27 cellular contexts compared by ENCODE assay signal in the genomic region with DNA sequence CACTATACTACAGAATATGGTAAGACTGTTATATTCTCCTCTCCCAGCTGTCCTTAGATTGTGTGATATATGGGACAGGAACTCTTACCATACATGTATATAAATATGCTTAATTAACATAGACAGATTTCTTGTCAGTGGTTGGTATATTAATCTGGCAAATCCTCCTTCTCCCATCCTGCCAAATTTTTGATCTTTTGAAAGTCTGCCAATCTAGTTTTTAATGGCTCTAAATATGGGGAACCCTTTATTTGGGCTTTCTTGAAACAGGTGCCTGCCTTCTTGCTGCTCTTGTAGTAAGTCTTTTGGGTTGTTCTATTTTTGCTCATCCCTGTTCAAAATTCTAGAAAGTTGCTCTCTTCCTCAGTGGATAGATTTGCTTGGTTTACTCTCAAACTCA.
"Had no signal": no experiment of that assay in that cellular context is flagged by ENCODE, and none has a peak within 500 bp of the region (broad histone marks: within the 10 kb centered on the region; RNA-seq: fewer than 3 reads in every experiment).

No MANE protein-coding gene starts in this region.

- H3K27ac ChIP-seq: left lung, lower lobe of right lung, pancreas, prostate gland, skin epidermis, stomach, testis, thyroid gland, transverse colon, upper lobe of left lung, vagina had no signal

- H3K9me3 ChIP-seq: lower lobe of right lung, pancreas, prostate gland, testis, thyroid gland, transverse colon, vagina had no signal

- H3K27me3 ChIP-seq: left lung, pancreas, stomach, testis, thyroid gland, transverse colon, upper lobe of left lung, vagina had no signal

- DNase-seq: immature natural killer cell; kidney; left colon; left lung; lower lobe of right lung; mammary epithelial cell; mesenchymal stem cell; naive thymus-derived CD8-positive, alpha-beta T cell; nucleus accumbens; pancreas; posterior cingulate gyrus; retina; right cardiac atrium; stimulated activated CD4-positive, alpha-beta T cell treated with anti-CD3 and anti-CD28 coated beads, Interleukin-12 subunit alpha, Interleukin-12 subunit beta, amount 100 ng/mL, for 4 hours; stimulated activated CD4-positive, alpha-beta T cell treated with anti-CD3 and anti-CD28 coated beads, Interleukin-15, amount 100 ng/mL, for 24 hours; stimulated activated CD4-positive, alpha-beta T cell treated with anti-CD3 and anti-CD28 coated beads, Interleukin-2, amount 100 ng/mL, for 24 hours; stimulated activated CD4-positive, alpha-beta T cell treated with anti-CD3 and anti-CD28 coated beads, Interleukin-4, amount 100 ng/mL, for 1 hour; stimulated activated naive B cell treated with anti-CD40 and anti-IgM and Interleukin-4, amounts not matched to agents 10 μg/mL and 1 μg/mL and 100 μg/mL, for 72 hours; stimulated activated naive CD8-positive, alpha-beta T cell treated with anti-CD3 and anti-CD28 coated beads, Interleukin-15, Interleukin-2, amounts not matched to agents 100 U/mL and 50 U/mL, for 24 hours; stomach; testis; thyroid gland; transverse colon; upper lobe of left lung had no signal

- H3K4me1 ChIP-seq: left lung, lower lobe of right lung, pancreas, prostate gland, stomach, testis, thyroid gland, transverse colon, upper lobe of left lung, vagina had no signal

- H3K36me3 ChIP-seq: left lung, lower lobe of right lung, pancreas, prostate gland, stomach, thyroid gland, transverse colon, upper lobe of left lung, vagina had no signal

- H3K4me3 ChIP-seq: left lung, lower lobe of right lung, pancreas, prostate gland, skin epidermis, stomach, testis, thyroid gland, transverse colon, upper lobe of left lung, vagina had no signal
